20 cellular contexts compared by ENCODE assay signal in the genomic region with DNA sequence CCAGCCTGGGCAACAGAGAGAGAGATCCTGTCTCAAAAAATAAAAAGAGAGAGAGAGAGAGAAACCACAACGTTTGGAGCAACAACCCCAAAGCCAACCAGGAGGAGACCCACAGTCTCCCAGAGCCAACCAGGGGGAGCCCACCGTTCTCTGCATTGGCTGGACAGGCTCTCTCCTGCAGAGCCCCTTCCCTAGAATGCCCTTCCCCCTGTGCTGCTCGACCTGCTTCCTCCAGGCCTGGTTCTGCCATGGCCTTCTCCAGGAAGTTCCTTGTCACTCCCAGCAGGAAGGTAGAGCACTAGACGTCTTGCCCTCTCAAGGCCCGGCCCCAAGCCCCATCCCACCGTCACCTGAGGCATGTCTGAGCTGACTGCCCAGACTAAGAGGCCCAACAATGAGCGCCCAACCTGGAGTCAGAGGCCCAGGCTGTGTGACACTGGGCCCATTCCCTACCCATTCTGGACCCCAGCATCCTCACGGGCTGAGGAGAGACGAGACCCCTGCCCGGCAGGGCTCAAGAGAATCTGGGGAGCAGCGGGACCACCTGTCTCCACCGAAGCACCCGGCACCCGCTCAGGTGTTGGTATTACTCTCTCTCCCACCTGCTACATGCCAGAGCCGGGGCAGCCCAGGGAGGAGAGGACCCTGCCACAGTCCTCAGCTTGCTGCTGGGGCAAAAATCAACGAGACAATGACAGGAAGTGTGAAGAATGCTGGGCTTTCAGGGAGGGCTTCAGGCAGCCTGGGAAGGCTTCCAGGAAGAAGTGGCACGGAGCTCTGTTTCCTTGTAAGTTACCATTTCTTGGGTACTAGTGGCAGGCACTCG.
"Had no signal": no experiment of that assay in that cellular context is flagged by ENCODE, and none has a peak within 500 bp of the region (broad histone marks: within the 10 kb centered on the region; RNA-seq: fewer than 3 reads in every experiment).

No MANE protein-coding gene starts in this region.

- H3K36me3 Mint-ChIP-seq: activated naive CD4-positive, alpha-beta T cell treated with anti-CD3 and anti-CD28 coated beads, Interleukin-2, amount 50 U/mL, for 24 hours; brain; natural killer cell treated with Interleukin-12 subunit alpha and Interleukin-12 subunit beta and Interleukin-15 and Interleukin-18, amount 100 ng/mL, for 72 hours had no signal

- H3K9me3 Mint-ChIP-seq: activated CD4-positive, alpha-beta T cell treated with anti-CD3 and anti-CD28 coated beads, Interleukin-2, amount 10 ng/mL, durations not matched to agents 7 days and 5 days; activated naive CD4-positive, alpha-beta T cell treated with anti-CD3 and anti-CD28 coated beads, Interleukin-2, amount 50 U/mL, for 24 hours; activated T-helper 1 cell treated with anti-CD3 and anti-CD28 coated beads, Interleukin-12 subunit alpha, Interleukin-12 subunit beta, Interleukin-2, Interleukin-4 antibody, amounts not matched to agents 30 ng/mL and 10 ng/mL and 1 ng/mL, durations not matched to agents 14 hours and 24 hours and 36 hours; natural killer cell treated with Interleukin-12 subunit alpha and Interleukin-12 subunit beta and Interleukin-15 and Interleukin-18, amount 100 ng/mL, for 72 hours had no signal

- H3K27me3 Mint-ChIP-seq: activated naive CD4-positive, alpha-beta T cell treated with anti-CD3 and anti-CD28 coated beads, Interleukin-2, amount 50 U/mL, for 24 hours had no signal

- H3K4me1 ChIP-seq: parathyroid adenoma, thyroid gland had no signal

- H3K4me3 ChIP-seq: thyroid gland had no signal

- H3K9ac ChIP-seq: parathyroid adenoma had no signal

- H3K79me2 ChIP-seq: parathyroid adenoma had no signal

- DNase-seq: activated CD4-positive, alpha-beta T cell treated with anti-CD3 and anti-CD28 coated beads, Interleukin-2, amount 10 ng/mL, durations not matched to agents 7 days and 5 days; activated CD8-positive, alpha-beta T cell treated with anti-CD3 and anti-CD28 coated beads, Interleukin-2, amount 10 ng/mL, durations not matched to agents 7 days and 5 days; activated gamma-delta T cell; aorta; foreskin fibroblast; hypothalamus; left ventricle myocardium superior; mammary epithelial cell; nucleus accumbens; retina; stimulated activated CD4-positive, alpha-beta T cell treated with anti-CD3 and anti-CD28 coated beads, Interleukin-4, amount 100 ng/mL, for 1 hour; stimulated activated naive CD4-positive, alpha-beta T cell treated with Interleukin-2 at 50 U/mL for 16 hours; substantia nigra; thyroid gland had no signal

- H3K4me3 Mint-ChIP-seq: activated CD4-positive, alpha-beta T cell treated with anti-CD3 and anti-CD28 coated beads, Interleukin-2, amount 10 ng/mL, durations not matched to agents 7 days and 5 days; activated CD8-positive, alpha-beta T cell treated with anti-CD3 and anti-CD28 coated beads, Interleukin-2, amount 10 ng/mL, durations not matched to agents 7 days and 5 days; activated naive CD4-positive, alpha-beta T cell treated with anti-CD3 and anti-CD28 coated beads, Interleukin-2, amount 50 U/mL, for 24 hours; activated T-helper 1 cell treated with anti-CD3 and anti-CD28 coated beads, Interleukin-12 subunit alpha, Interleukin-12 subunit beta, Interleukin-2, Interleukin-4 antibody, amounts not matched to agents 30 ng/mL and 10 ng/mL and 1 ng/mL, durations not matched to agents 14 hours and 24 hours and 36 hours; brain; natural killer cell treated with Interleukin-12 subunit alpha and Interleukin-12 subunit beta and Interleukin-15 and Interleukin-18, amount 100 ng/mL, for 72 hours had no signal

- H3K9me3 ChIP-seq: thyroid gland had no signal

- H2AFZ ChIP-seq: parathyroid adenoma had no signal

- H3K27me3 ChIP-seq: thyroid gland had no signal

- H3K36me3 ChIP-seq: thyroid gland had no signal

- ATAC-seq: activated CD4-positive, CD25-positive, alpha-beta regulatory T cell treated with anti-CD3 and anti-CD28 coated beads, Interleukin-2, amount 50 U/mL, for 24 hours; activated CD8-positive, alpha-beta T cell treated with anti-CD3 and anti-CD28 coated beads, Interleukin-2, amount 10 ng/mL, durations not matched to agents 7 days and 5 days; left ventricle myocardium superior had no signal

- H3K27ac Mint-ChIP-seq: activated CD4-positive, alpha-beta T cell treated with anti-CD3 and anti-CD28 coated beads, Interleukin-2, amount 10 ng/mL, durations not matched to agents 7 days and 5 days; activated CD8-positive, alpha-beta T cell treated with anti-CD3 and anti-CD28 coated beads, Interleukin-2, amount 10 ng/mL, durations not matched to agents 7 days and 5 days; activated naive CD4-positive, alpha-beta T cell treated with anti-CD3 and anti-CD28 coated beads, Interleukin-2, amount 50 U/mL, for 24 hours; activated T-helper 1 cell treated with anti-CD3 and anti-CD28 coated beads, Interleukin-12 subunit alpha, Interleukin-12 subunit beta, Interleukin-2, Interleukin-4 antibody, amounts not matched to agents 30 ng/mL and 10 ng/mL and 1 ng/mL, durations not matched to agents 14 hours and 24 hours and 36 hours had no signal

- H3K4me1 Mint-ChIP-seq: activated CD4-positive, alpha-beta T cell treated with anti-CD3 and anti-CD28 coated beads, Interleukin-2, amount 10 ng/mL, durations not matched to agents 7 days and 5 days; activated naive CD4-positive, alpha-beta T cell treated with anti-CD3 and anti-CD28 coated beads, Interleukin-2, amount 50 U/mL, for 24 hours had no signal

- H3K27ac ChIP-seq: parathyroid adenoma, thyroid gland had no signal
